28 cellular contexts compared by ENCODE assay signal in genomic region chr4:26183017-26183416, GRCh38.
DNase-seq lines count a peak whose midpoint lies in the region; ATAC-seq and TF ChIP-seq lines count a peak whose summit lies in the region.
"Had no signal": no experiment of that assay in that cellular context is flagged by ENCODE, and none has a peak within 500 bp of the region (broad histone marks: within the 10 kb centered on the region; RNA-seq: fewer than 3 reads in every experiment).

No MANE protein-coding gene starts in this region.

- H3K4me3 ChIP-seq in mammary epithelial cell (replicated peaks in 1 of 3; ENCODE audit: insufficient read depth in 1 of 3, low read depth in 2 of 3, low read length in 3 of 3) = no peak overlapping the region
- no peak overlapping the region for H3K4me3 ChIP-seq in breast epithelium
- no peak overlapping the region for H3K4me3 ChIP-seq in fibroblast of mammary gland (ENCODE audit: control insufficient read depth, low read depth, low read length)
- H3K4me3 ChIP-seq: ovary, stomach had no signal

- dilution Hi-C loops in mammary epithelial cell (cut with HindIII; ENCODE audit: low sequenced_read_pairs) = no loop called here

- peaks cover 3% of the 10 kb centered on the region for H3K27me3 ChIP-seq in mammary epithelial cell (ENCODE audit: insufficient read depth, low read length)
- no peaks in the 10 kb centered on the region for H3K27me3 ChIP-seq in breast epithelium
- H3K27me3 ChIP-seq: ovary, stomach had no signal

- no peak overlapping the region for H3K4me3 Mint-ChIP-seq in T-helper 17 cell
- H3K4me3 Mint-ChIP-seq: activated CD4-positive, alpha-beta memory T cell treated with anti-CD3 and anti-CD28 coated beads for 36 hours; central memory CD8-positive, alpha-beta T cell; naive B cell had no signal

- H3K4me2 ChIP-seq in mammary epithelial cell (ENCODE audit: insufficient read depth, low read depth, low read length) = no peak overlapping the region

- H3K79me2 ChIP-seq in mammary epithelial cell (ENCODE audit: insufficient read depth, low read length) = no peaks in the 10 kb centered on the region

- H3K27ac ChIP-seq in mammary epithelial cell (ENCODE audit: insufficient read depth, low read depth, low read length) (no peak overlapping the region), breast epithelium (no peak overlapping the region)
- H3K27ac ChIP-seq: ovary, stomach had no signal

- no peak for TF ChIP-seq POLR2A in breast epithelium (IDR thresholded peaks at IDR 0.05)

- peaks cover 2% of the 10 kb centered on the region for H3K9me3 ChIP-seq in mammary epithelial cell (replicated peaks; ENCODE audit: insufficient read depth, low read length)
- H3K9me3 ChIP-seq in breast epithelium = no peaks in the 10 kb centered on the region
- no peaks in the 10 kb centered on the region for H3K9me3 ChIP-seq in T-helper 17 cell (ENCODE audit: control insufficient read depth, low read length, poor library complexity, severe bottlenecking)
- H3K9me3 ChIP-seq: ovary, stomach had no signal

- intact Hi-C loops in mammary epithelial cell (cut with micrococcal nuclease) (no loop called here), breast epithelium (cut with DNase I; ENCODE audit: low total_unique reads) (no loop called here)

- no peaks in the 10 kb centered on the region for H3K27me3 Mint-ChIP-seq in T-helper 17 cell
- H3K27me3 Mint-ChIP-seq: activated CD4-positive, alpha-beta memory T cell treated with anti-CD3 and anti-CD28 coated beads for 36 hours; central memory CD8-positive, alpha-beta T cell had no signal

- H3K9ac ChIP-seq in mammary epithelial cell (ENCODE audit: insufficient read depth, low read length) = no peak overlapping the region

- BruUV-seq in mammary epithelial cell (replicated peaks; lab: Mats Ljungman, UMichigan) = no TSS peak

- WGBS in mammary epithelial cell (ENCODE audit: low coverage, missing lambda C conversion rate) = 95% methylated on average over 5 of the region's 5 CpGs

- CTCF ChIA-PET in mammary epithelial cell (lab: Charles Lee; ENCODE audit: low non-redundant PET) = no interaction called here

- no peaks in the 10 kb centered on the region for H3K36me3 ChIP-seq in mammary epithelial cell (ENCODE audit: insufficient read depth, low read length)
- H3K36me3 ChIP-seq in breast epithelium = no peaks in the 10 kb centered on the region
- H3K36me3 ChIP-seq: ovary, stomach had no signal

- H3K4me1 ChIP-seq in mammary epithelial cell (ENCODE audit: insufficient read depth, low read length) = no peaks in the 10 kb centered on the region
- H3K4me1 ChIP-seq in breast epithelium = no peaks in the 10 kb centered on the region
- H3K4me1 ChIP-seq: stomach had no signal

- DNase-seq in mammary epithelial cell (peak; percentile 14), breast epithelium (ENCODE audit: low spot score in 2 of 2) (no peak), T-helper 17 cell (no peak), fibroblast of mammary gland (ENCODE audit: low read depth) (peak; percentile 68), pons (ENCODE audit: low spot score) (no peak), Ammon's horn (ENCODE audit: low spot score) (no peak)
- DNase-seq: 8988T; activated CD4-positive, alpha-beta memory T cell treated with anti-CD3 and anti-CD28 coated beads for 36 hours; activated CD4-positive, CD25-positive, alpha-beta regulatory T cell; activated naive CD4-positive, alpha-beta T cell treated with Interleukin-2 at 50 U/mL for 16 hours; amygdala; COR-L47; DND-41; H7; left cardiac atrium; mesendoderm; naive B cell; NCI-H1417 treated with DMSO at 0.1 percent for 48 hours; NCI-H2107; NK-92 treated with Interleukin-12 subunit alpha and Interleukin-12 subunit beta, amount 100 ng/mL, for 24 hours; ovary; right cardiac atrium; stomach; trophoblast cell had no signal

- H4K20me1 ChIP-seq in mammary epithelial cell (ENCODE audit: insufficient read depth, low read length) = no peaks in the 10 kb centered on the region

- in situ Hi-C loops in mammary epithelial cell (cut with MboI; ENCODE audit: low sequenced_read_pairs in 2 of 2) = no loop called here

- H3K36me3 Mint-ChIP-seq in T-helper 17 cell (ENCODE audit: low read depth) = no peaks in the 10 kb centered on the region
- H3K36me3 Mint-ChIP-seq: activated CD4-positive, alpha-beta memory T cell treated with anti-CD3 and anti-CD28 coated beads for 36 hours; naive B cell had no signal

- no peak overlapping the region for H2AFZ ChIP-seq in mammary epithelial cell (ENCODE audit: low read depth, low read length)

- TF ChIP-seq CTCF in mammary epithelial cell (conservative IDR thresholded peaks at IDR 0.05 in 1 of 2, IDR thresholded peaks at IDR 0.05 in 1 of 2; ENCODE audit: extremely low read depth in 1 of 2, insufficient read depth in 1 of 2, low read depth in 1 of 2, low read length in 2 of 2) (no peak), breast epithelium (IDR thresholded peaks at IDR 0.05) (no peak), fibroblast of mammary gland (conservative IDR thresholded peaks at IDR 0.05; ENCODE audit: control insufficient read depth, insufficient read depth, low read depth, low read length) (no peak)

- H3K27ac Mint-ChIP-seq in T-helper 17 cell = peak overlapping the region; percentile 63
- H3K27ac Mint-ChIP-seq: activated CD4-positive, alpha-beta memory T cell treated with anti-CD3 and anti-CD28 coated beads for 36 hours; naive B cell had no signal

- ATAC-seq in T-helper 17 cell (no peak), HG03045 (IDR thresholded peaks at IDR 0.05; ENCODE audit: unreplicated experiment) (no peak), HG03378 (IDR thresholded peaks at IDR 0.05; ENCODE audit: unreplicated experiment) (no peak)
- ATAC-seq: esophagus mucosa, left cardiac atrium, right cardiac atrium had no signal

- peaks cover 7% of the 10 kb centered on the region for H3K4me1 Mint-ChIP-seq in T-helper 17 cell
- H3K4me1 Mint-ChIP-seq: central memory CD8-positive, alpha-beta T cell; naive B cell had no signal

Comparison
In these comparisons a context has a peak if more than half of its experiments do, and no peak if none do; other contexts are left out.
1. DNase-seq: peak in mammary epithelial cell (single experiment) and fibroblast of mammary gland (single experiment); none in breast epithelium (0 of 2), T-helper 17 cell (0 of 3), pons (single experiment) and Ammon's horn (single experiment).